Comparison of ENCODE assay signal across 28 cellular contexts in genomic region chr17:62901544-62901943, GRCh38.
"Had no signal": no experiment of that assay in that cellular context is flagged by ENCODE, and none has a peak within 500 bp of the region (broad histone marks: within the 10 kb centered on the region; RNA-seq: fewer than 3 reads in every experiment).

No MANE protein-coding gene starts in this region.

- DNase-seq: cortex of kidney; dermis blood vessel endothelial cell; dorsolateral prefrontal cortex; effector CD4-positive, alpha-beta T cell; effector CD8-positive, alpha-beta T cell; effector memory CD4-positive, alpha-beta T cell; effector memory CD8-positive, alpha-beta T cell; endodermal cell; erythroblast; esophagus squamous epithelium; foreskin fibroblast; foreskin keratinocyte; foreskin melanocyte; gastrocnemius medialis; glutamatergic neuron; heart left ventricle; heart right ventricle had no signal

- H3K4me1 ChIP-seq: colonic mucosa, foreskin keratinocyte, gastrocnemius medialis had no signal

- H3K27ac ChIP-seq: colonic mucosa, coronary artery, dorsolateral prefrontal cortex, epithelial cell of prostate, esophagus muscularis mucosa, esophagus squamous epithelium, foreskin keratinocyte, gastrocnemius medialis, gastroesophageal sphincter, heart left ventricle, heart right ventricle had no signal

- H3K4me3 Mint-ChIP-seq: dendritic cell treated with granulocyte-macrophage colony-stimulating factor and Interleukin-4, amounts not matched to agents 40 ng/mL and 50 ng/mL, for 4 days; effector memory CD8-positive, alpha-beta T cell; endodermal cell had no signal

- H3K27me3 ChIP-seq: colonic mucosa, dorsolateral prefrontal cortex, esophagus muscularis mucosa, esophagus squamous epithelium, foreskin keratinocyte, gastrocnemius medialis, gastroesophageal sphincter, heart left ventricle, heart right ventricle had no signal

- ATAC-seq: effector memory CD8-positive, alpha-beta T cell; esophagus mucosa; foreskin keratinocyte; gastrocnemius medialis; gastroesophageal sphincter; heart left ventricle; heart right ventricle had no signal

- H3K4me1 Mint-ChIP-seq: endodermal cell had no signal

- H3K9me3 ChIP-seq: colonic mucosa, esophagus muscularis mucosa, esophagus squamous epithelium, gastrocnemius medialis, gastroesophageal sphincter, heart left ventricle had no signal

- H3K9me3 Mint-ChIP-seq: effector memory CD8-positive, alpha-beta T cell; endodermal cell had no signal

- H3K27ac Mint-ChIP-seq: dendritic cell treated with granulocyte-macrophage colony-stimulating factor and Interleukin-4, amounts not matched to agents 40 ng/mL and 50 ng/mL, for 4 days; effector memory CD8-positive, alpha-beta T cell; endodermal cell had no signal

- H3K36me3 ChIP-seq: colonic mucosa, esophagus muscularis mucosa, esophagus squamous epithelium, gastrocnemius medialis, gastroesophageal sphincter, heart left ventricle, heart right ventricle had no signal

- FAIRE-seq: colon, endometrium, endothelial cell of umbilical vein, frontal cortex had no signal

- H3K4me3 ChIP-seq: colonic mucosa, coronary artery, dorsolateral prefrontal cortex, esophagus muscularis mucosa, esophagus squamous epithelium, gastrocnemius medialis, gastroesophageal sphincter, heart left ventricle, heart right ventricle had no signal
